In genomic region chr1:17645512-17645911, GRCh38 we compare ENCODE assay signal across 23 cellular contexts.
"Had no signal": no experiment of that assay in that cellular context is flagged by ENCODE, and none has a peak within 500 bp of the region (broad histone marks: within the 10 kb centered on the region; RNA-seq: fewer than 3 reads in every experiment).

No MANE protein-coding gene starts in this region.

- H3K4me3 ChIP-seq: body of pancreas, Peyer's patch had no signal

- H3K9me3 ChIP-seq: body of pancreas, Peyer's patch had no signal

- H3K4me1 ChIP-seq: Peyer's patch had no signal

- H3K27ac Mint-ChIP-seq: activated CD8-positive, alpha-beta memory T cell treated with anti-CD3 and anti-CD28 coated beads, Interleukin-2, amount 10 ng/mL, durations not matched to agents 7 days and 5 days; activated naive CD4-positive, alpha-beta T cell treated with anti-CD3 and anti-CD28 coated beads, Interleukin-2, amount 50 U/mL, for 24 hours; activated T-cell treated with anti-CD3 and anti-CD28 coated beads, Interleukin-2, amount 50 U/mL, for 24 hours; activated T-helper 1 cell treated with anti-CD3 and anti-CD28 coated beads, Interleukin-12 subunit alpha, Interleukin-12 subunit beta, Interleukin-2, Interleukin-4 antibody, amounts not matched to agents 30 ng/mL and 10 ng/mL and 1 ng/mL, durations not matched to agents 14 hours and 24 hours and 36 hours; T-helper 1 cell treated with Interleukin-12 subunit alpha and Interleukin-12 subunit beta and Interleukin-4 antibody, amounts not matched to agents 30 μg/mL and 1 μg/mL, for 36 hours had no signal

- H3K4me1 Mint-ChIP-seq: activated CD8-positive, alpha-beta memory T cell treated with anti-CD3 and anti-CD28 coated beads, Interleukin-2, amount 10 ng/mL, durations not matched to agents 7 days and 5 days; activated naive CD4-positive, alpha-beta T cell treated with anti-CD3 and anti-CD28 coated beads, Interleukin-2, amount 50 U/mL, for 24 hours; central memory CD8-positive, alpha-beta T cell; WTC11 had no signal

- DNase-seq: activated CD4-positive, alpha-beta T cell treated with anti-CD3 and anti-CD28 coated beads for 48 hours; activated CD4-positive, alpha-beta T cell treated with anti-CD3 and anti-CD28 coated beads, Interleukin-2, amount 50 U/mL, for 4 hours; activated CD4-positive, CD25-positive, alpha-beta regulatory T cell treated with anti-CD3 and anti-CD28 coated beads, Interleukin-2, amount 50 U/mL, for 72 hours; activated CD8-positive, alpha-beta memory T cell treated with anti-CD3 and anti-CD28 coated beads, Interleukin-2, amount 10 ng/mL, durations not matched to agents 7 days and 5 days; activated effector memory CD4-positive, alpha-beta T cell treated with Interleukin-2 at 50 U/mL for 16 hours; activated naive CD4-positive, alpha-beta T cell; activated T-cell treated with anti-CD3 and anti-CD28 coated beads, Interleukin-2, amount 50 U/mL, for 24 hours; body of pancreas; KG1; NCI-H1048; NCI-H146; NCI-H187 treated with DMSO at 0.1 percent for 48 hours; NCI-H2227 treated with DMSO at 0.1 percent for 48 hours; NCI-H510A treated with DMSO at 0.1 percent for 48 hours; NK-92 treated with Interleukin-12 subunit alpha and Interleukin-12 subunit beta, amount 100 ng/mL, for 24 hours; Peyer's patch; SHP77 treated with DMSO at 0.1 percent for 48 hours had no signal

- H3K4me3 Mint-ChIP-seq: activated CD8-positive, alpha-beta memory T cell treated with anti-CD3 and anti-CD28 coated beads, Interleukin-2, amount 10 ng/mL, durations not matched to agents 7 days and 5 days; activated naive CD4-positive, alpha-beta T cell treated with anti-CD3 and anti-CD28 coated beads, Interleukin-2, amount 50 U/mL, for 24 hours; activated T-cell treated with anti-CD3 and anti-CD28 coated beads, Interleukin-2, amount 50 U/mL, for 24 hours; activated T-helper 1 cell treated with anti-CD3 and anti-CD28 coated beads, Interleukin-12 subunit alpha, Interleukin-12 subunit beta, Interleukin-2, Interleukin-4 antibody, amounts not matched to agents 30 ng/mL and 10 ng/mL and 1 ng/mL, durations not matched to agents 14 hours and 24 hours and 36 hours; central memory CD8-positive, alpha-beta T cell; T-helper 1 cell treated with Interleukin-12 subunit alpha and Interleukin-12 subunit beta and Interleukin-4 antibody, amounts not matched to agents 30 μg/mL and 1 μg/mL, for 36 hours; WTC11 had no signal

- H3K27me3 Mint-ChIP-seq: activated CD8-positive, alpha-beta memory T cell treated with anti-CD3 and anti-CD28 coated beads, Interleukin-2, amount 10 ng/mL, durations not matched to agents 7 days and 5 days; activated naive CD4-positive, alpha-beta T cell treated with anti-CD3 and anti-CD28 coated beads, Interleukin-2, amount 50 U/mL, for 24 hours had no signal

- H3K27me3 ChIP-seq: body of pancreas, Peyer's patch had no signal

- H3K36me3 Mint-ChIP-seq: activated CD8-positive, alpha-beta memory T cell treated with anti-CD3 and anti-CD28 coated beads, Interleukin-2, amount 10 ng/mL, durations not matched to agents 7 days and 5 days; activated naive CD4-positive, alpha-beta T cell treated with anti-CD3 and anti-CD28 coated beads, Interleukin-2, amount 50 U/mL, for 24 hours had no signal

- H3K9me3 Mint-ChIP-seq: activated naive CD4-positive, alpha-beta T cell treated with anti-CD3 and anti-CD28 coated beads, Interleukin-2, amount 50 U/mL, for 24 hours; activated T-cell treated with anti-CD3 and anti-CD28 coated beads, Interleukin-2, amount 50 U/mL, for 24 hours; activated T-helper 1 cell treated with anti-CD3 and anti-CD28 coated beads, Interleukin-12 subunit alpha, Interleukin-12 subunit beta, Interleukin-2, Interleukin-4 antibody, amounts not matched to agents 30 ng/mL and 10 ng/mL and 1 ng/mL, durations not matched to agents 14 hours and 24 hours and 36 hours; central memory CD8-positive, alpha-beta T cell; T-helper 1 cell treated with Interleukin-12 subunit alpha and Interleukin-12 subunit beta and Interleukin-4 antibody, amounts not matched to agents 30 μg/mL and 1 μg/mL, for 36 hours; WTC11 had no signal

- ATAC-seq: activated CD8-positive, alpha-beta memory T cell treated with anti-CD3 and anti-CD28 coated beads, Interleukin-2, amount 10 ng/mL, durations not matched to agents 7 days and 5 days; body of pancreas; WTC11 had no signal

- H3K27ac ChIP-seq: body of pancreas, Peyer's patch, RWPE1 had no signal
